In genomic region chr13:42496926-42497554, GRCh38 we compare ENCODE assay signal across 8 cellular contexts.
DNase-seq lines count a peak whose midpoint lies in the region; ATAC-seq and TF ChIP-seq lines count a peak whose summit lies in the region.
"Not testable (repeated sequence)": the region's sequence is repeated elsewhere in the genome, so short reads cannot be mapped to it uniquely, and the experiment has no call there.

No MANE protein-coding gene starts in this region.

- CTCF ChIA-PET in GM10248 (lab: Yijun Ruan, JAX) = interaction anchor here (1.2 to 2.8 kb wide), 4 partner anchors 10 to 209 kb away, joined by 3 to 7 read pairs (median 3); no protein-coding TSS in a partner anchor
- CTCF ChIA-PET in activated CD8-positive, alpha-beta T cell treated with anti-CD3 and anti-CD28 coated beads for 36 hours (lab: Charles Lee) = interaction anchor here (1.1 to 1.5 kb wide), 4 partner anchors 18 to 180 kb away, joined by 3 to 4 read pairs (median 3); no protein-coding TSS in a partner anchor
- CTCF ChIA-PET in activated naive CD4-positive, alpha-beta T cell treated with anti-CD3 and anti-CD28 coated beads for 36 hours (lab: Charles Lee) = interaction anchor here (2.9 kb wide), 1 partner anchor 163 kb away, joined by 13 read pairs; no protein-coding TSS in a partner anchor
- CTCF ChIA-PET in mammary epithelial cell (lab: Charles Lee; ENCODE audit: low non-redundant PET) = not testable (repeated sequence)

- H3K27me3 Mint-ChIP-seq in T-helper 1 cell treated with Interleukin-12 subunit alpha and Interleukin-12 subunit beta and Interleukin-4 antibody, amounts not matched to agents 30 μg/mL and 1 μg/mL, for 36 hours (ENCODE audit: low read depth); activated CD8-positive, alpha-beta T cell treated with anti-CD3 and anti-CD28 coated beads for 36 hours; activated naive CD4-positive, alpha-beta T cell treated with anti-CD3 and anti-CD28 coated beads for 36 hours (ENCODE audit: low read depth); stimulated activated naive B cell treated with anti-CD40 and anti-IgM and Interleukin-4, amounts not matched to agents 10 μg/mL and 1 μg/mL and 100 μg/mL, for 72 hours: not testable (repeated sequence)

- POLR2A ChIA-PET in GM10248 (lab: Yijun Ruan, JAX) = interaction anchor here (0.6 kb wide), 1 partner anchor 1947 kb away, joined by 5 read pairs; no protein-coding TSS in a partner anchor
- POLR2A ChIA-PET in activated CD8-positive, alpha-beta T cell treated with anti-CD3 and anti-CD28 coated beads for 36 hours (lab: Charles Lee) = interaction anchor here (0.8 to 1.6 kb wide), 6 partner anchors 91 to 225 kb away, joined by 3 to 9 read pairs (median 4); partner anchors contain the start of gene AKAP11

- H3K27me3 ChIP-seq in mammary epithelial cell (ENCODE audit: insufficient read depth, low read length) = not testable (repeated sequence)

- not testable (repeated sequence) for H3K9ac ChIP-seq in mammary epithelial cell (ENCODE audit: insufficient read depth, low read length)

- H3K4me3 ChIP-seq in mammary epithelial cell (replicated peaks in 1 of 3; ENCODE audit: insufficient read depth in 1 of 3, low read depth in 2 of 3, low read length in 3 of 3) = not testable (repeated sequence)

- intact Hi-C loops in activated CD8-positive, alpha-beta T cell treated with anti-CD3 and anti-CD28 coated beads for 36 hours (cut with micrococcal nuclease) = loop anchor here (2.0 to 5.0 kb wide), 4 partner anchors 75 to 165 kb away; partner anchors contain the start of gene TNFSF11
- intact Hi-C loops in activated naive CD4-positive, alpha-beta T cell treated with anti-CD3 and anti-CD28 coated beads for 36 hours (cut with micrococcal nuclease) = loop anchor here (1.0 to 10.0 kb wide), 11 partner anchors 22 to 1298 kb away; no protein-coding TSS in a partner anchor
- intact Hi-C loops in mammary epithelial cell (cut with micrococcal nuclease) = not testable (repeated sequence)

- not testable (repeated sequence) for H3K36me3 Mint-ChIP-seq in T-helper 1 cell treated with Interleukin-12 subunit alpha and Interleukin-12 subunit beta and Interleukin-4 antibody, amounts not matched to agents 30 μg/mL and 1 μg/mL, for 36 hours (ENCODE audit: low read depth); activated CD8-positive, alpha-beta T cell treated with anti-CD3 and anti-CD28 coated beads for 36 hours (ENCODE audit: low read depth); activated naive CD4-positive, alpha-beta T cell treated with anti-CD3 and anti-CD28 coated beads for 36 hours (ENCODE audit: low read depth); stimulated activated naive B cell treated with anti-CD40 and anti-IgM and Interleukin-4, amounts not matched to agents 10 μg/mL and 1 μg/mL and 100 μg/mL, for 72 hours

- peak overlapping the region; percentile 64 for H3K27ac Mint-ChIP-seq in T-helper 1 cell treated with Interleukin-12 subunit alpha and Interleukin-12 subunit beta and Interleukin-4 antibody, amounts not matched to agents 30 μg/mL and 1 μg/mL, for 36 hours
- peak overlapping the region; percentile 84 for H3K27ac Mint-ChIP-seq in activated CD8-positive, alpha-beta T cell treated with anti-CD3 and anti-CD28 coated beads for 36 hours
- H3K27ac Mint-ChIP-seq in activated naive CD4-positive, alpha-beta T cell treated with anti-CD3 and anti-CD28 coated beads for 36 hours = peak overlapping the region; percentile 46
- H3K27ac Mint-ChIP-seq in stimulated activated naive B cell treated with anti-CD40 and anti-IgM and Interleukin-4, amounts not matched to agents 10 μg/mL and 1 μg/mL and 100 μg/mL, for 72 hours = peak overlapping the region; percentile 37

- TF ChIP-seq CTCF in GM10248 (IDR thresholded peaks at IDR 0.05; ENCODE audit: control extremely low read depth, extremely low read depth, low read depth, missing control alignments); activated CD8-positive, alpha-beta T cell treated with anti-CD3 and anti-CD28 coated beads for 36 hours (IDR thresholded peaks at IDR 0.05); mammary epithelial cell (conservative IDR thresholded peaks at IDR 0.05 in 1 of 2, IDR thresholded peaks at IDR 0.05 in 1 of 2; ENCODE audit: extremely low read depth in 1 of 2, insufficient read depth in 1 of 2, low read depth in 1 of 2, low read length in 2 of 2): not testable (repeated sequence)

- peak; percentile 43 for DNase-seq in GM10248 (ENCODE audit: extremely low spot score)
- peak; percentile 46 for DNase-seq in activated CD8-positive, alpha-beta T cell treated with anti-CD3 and anti-CD28 coated beads for 36 hours
- peak; percentile 34 for DNase-seq in activated naive CD4-positive, alpha-beta T cell treated with anti-CD3 and anti-CD28 coated beads for 36 hours
- not testable (repeated sequence) for DNase-seq in mammary epithelial cell; stimulated activated naive B cell treated with anti-CD40 and anti-IgM and Interleukin-4, amounts not matched to agents 10 μg/mL and 1 μg/mL and 100 μg/mL, for 72 hours

- in situ Hi-C loops in mammary epithelial cell (cut with MboI; ENCODE audit: low sequenced_read_pairs in 2 of 2) = not testable (repeated sequence)

- H3K79me2 ChIP-seq in mammary epithelial cell (ENCODE audit: insufficient read depth, low read length) = not testable (repeated sequence)

- not testable (repeated sequence) for H4K20me1 ChIP-seq in mammary epithelial cell (ENCODE audit: insufficient read depth, low read length)

- peak overlapping the region; percentile 35 for H3K4me2 ChIP-seq in mammary epithelial cell (ENCODE audit: insufficient read depth, low read depth, low read length)

- H3K4me1 Mint-ChIP-seq in T-helper 1 cell treated with Interleukin-12 subunit alpha and Interleukin-12 subunit beta and Interleukin-4 antibody, amounts not matched to agents 30 μg/mL and 1 μg/mL, for 36 hours (ENCODE audit: low read depth) = peaks cover 33% of the 10 kb centered on the region
- peaks cover 46% of the 10 kb centered on the region for H3K4me1 Mint-ChIP-seq in activated CD8-positive, alpha-beta T cell treated with anti-CD3 and anti-CD28 coated beads for 36 hours (ENCODE audit: low read depth)
- H3K4me1 Mint-ChIP-seq in activated naive CD4-positive, alpha-beta T cell treated with anti-CD3 and anti-CD28 coated beads for 36 hours (ENCODE audit: low read depth) = peaks cover 40% of the 10 kb centered on the region
- peaks cover 15 to 16% of the 10 kb centered on the region in 2 donors for H3K4me1 Mint-ChIP-seq in stimulated activated naive B cell treated with anti-CD40 and anti-IgM and Interleukin-4, amounts not matched to agents 10 μg/mL and 1 μg/mL and 100 μg/mL, for 72 hours

- peaks cover 14% of the 10 kb centered on the region for H3K9me3 Mint-ChIP-seq in T-helper 1 cell treated with Interleukin-12 subunit alpha and Interleukin-12 subunit beta and Interleukin-4 antibody, amounts not matched to agents 30 μg/mL and 1 μg/mL, for 36 hours
- H3K9me3 Mint-ChIP-seq in activated CD8-positive, alpha-beta T cell treated with anti-CD3 and anti-CD28 coated beads for 36 hours; activated naive CD4-positive, alpha-beta T cell treated with anti-CD3 and anti-CD28 coated beads for 36 hours; stimulated activated naive B cell treated with anti-CD40 and anti-IgM and Interleukin-4, amounts not matched to agents 10 μg/mL and 1 μg/mL and 100 μg/mL, for 72 hours: not testable (repeated sequence)

- dilution Hi-C loops in mammary epithelial cell (cut with HindIII; ENCODE audit: low sequenced_read_pairs) = not testable (repeated sequence)

- peak overlapping the region; percentile 26 for H3K4me3 Mint-ChIP-seq in T-helper 1 cell treated with Interleukin-12 subunit alpha and Interleukin-12 subunit beta and Interleukin-4 antibody, amounts not matched to agents 30 μg/mL and 1 μg/mL, for 36 hours
- peak overlapping the region; percentile 4 for H3K4me3 Mint-ChIP-seq in activated CD8-positive, alpha-beta T cell treated with anti-CD3 and anti-CD28 coated beads for 36 hours
- not testable (repeated sequence) for H3K4me3 Mint-ChIP-seq in activated naive CD4-positive, alpha-beta T cell treated with anti-CD3 and anti-CD28 coated beads for 36 hours; stimulated activated naive B cell treated with anti-CD40 and anti-IgM and Interleukin-4, amounts not matched to agents 10 μg/mL and 1 μg/mL and 100 μg/mL, for 72 hours

- BruUV-seq in mammary epithelial cell (replicated peaks; lab: Mats Ljungman, UMichigan) = not testable (repeated sequence)

- not testable (repeated sequence) for H3K4me1 ChIP-seq in mammary epithelial cell (ENCODE audit: insufficient read depth, low read length)

- H2AFZ ChIP-seq in mammary epithelial cell (ENCODE audit: low read depth, low read length) = not testable (repeated sequence)

- not testable (repeated sequence) for H3K9me3 ChIP-seq in mammary epithelial cell (replicated peaks; ENCODE audit: insufficient read depth, low read length)

- H3K36me3 ChIP-seq in mammary epithelial cell (ENCODE audit: insufficient read depth, low read length) = not testable (repeated sequence)

- 92% methylated on average over 9 of the region's 10 CpGs for WGBS in mammary epithelial cell (ENCODE audit: low coverage, missing lambda C conversion rate)

- H3K27ac ChIP-seq in mammary epithelial cell (ENCODE audit: insufficient read depth, low read depth, low read length) = not testable (repeated sequence)

- peak; percentile 36 for ATAC-seq in GM19351 (IDR thresholded peaks at IDR 0.05; ENCODE audit: unreplicated experiment)
- ATAC-seq in HG02981 (IDR thresholded peaks at IDR 0.05; ENCODE audit: unreplicated experiment) = peak; percentile 42
- peak; percentile 58 for ATAC-seq in activated CD8-positive, alpha-beta T cell treated with anti-CD3 and anti-CD28 coated beads for 36 hours
- peak in 1 of 2 donors; percentile 63 for ATAC-seq in stimulated activated naive B cell treated with anti-CD40 and anti-IgM and Interleukin-4, amounts not matched to agents 10 μg/mL and 1 μg/mL and 100 μg/mL, for 72 hours (replicated peaks)
